Comparison of ENCODE assay signal across 8 cellular contexts in genomic region chr10:62374862-62375710, GRCh38. TPM values are rescaled to one million over a fixed set of nuclear protein-coding genes. Genes with fewer than 3 reads are reported as not detected.
DNase-seq lines count a peak whose midpoint lies in the region; ATAC-seq and TF ChIP-seq lines count a peak whose summit lies in the region.

No MANE protein-coding gene starts in this region.

- no peaks in the 10 kb centered on the region for H3K9me2 ChIP-seq in Loucy (replicated peaks; ENCODE audit: low read depth, low read length)

- H3K36me3 Mint-ChIP-seq in neural crest cell (ENCODE audit: low read depth), result no peaks in the 10 kb centered on the region

- H3K27ac Mint-ChIP-seq in neural crest cell (ENCODE audit: unreplicated experiment), result no peak overlapping the region

- no peak overlapping the region for H3K9ac ChIP-seq in Loucy (ENCODE audit: low read depth, low read length, poor library complexity, severe bottlenecking)

- H3F3A ChIP-seq in Loucy (ENCODE audit: low read depth), result 0 out of 2 replicates have a peak, but pooled peaks cover 2% of the 10 kb centered on the region

- intact Hi-C loops in dorsolateral prefrontal cortex (cut with DNase I), result loop anchor here (5.0 to 10.0 kb wide), 6 partner anchors 60 to 470 kb away; partner anchors contain the start of genes ARID5B (in 2 of the 2), ADO (in 1 of the 2) and RTKN2 (in 1 of the 2)

- no peaks in the 10 kb centered on the region for H3K9me3 ChIP-seq in Loucy (ENCODE audit: insufficient read depth, low read depth, low read length)

- TF ChIP-seq CTCF in Loucy (conservative IDR thresholded peaks at IDR 0.05; ENCODE audit: low read length) (no peak), dorsolateral prefrontal cortex (IDR thresholded peaks at IDR 0.05 in 54 of 56, conservative IDR thresholded peaks at IDR 0.05 in 2 of 56; ENCODE audit: low read depth in 1 of 56, partially characterized antibody in 56 of 56) (peak in 1 of 56 donors; percentile 2), neural crest cell (conservative IDR thresholded peaks at IDR 0.05) (peak; percentile 24)

- H3K4me1 ChIP-seq in Loucy (ENCODE audit: insufficient read depth, low read length, poor library complexity, severe bottlenecking), result peaks cover 15% of the 10 kb centered on the region

- H3K27ac ChIP-seq in dorsolateral prefrontal cortex, result peak overlapping the region; percentile 58 to 99 (median 96)

- peaks cover 9% of the 10 kb centered on the region for H3K4me1 Mint-ChIP-seq in neural crest cell

- no peaks in the 10 kb centered on the region for H3K36me3 ChIP-seq in Loucy (ENCODE audit: insufficient read depth, low read length)

- H3K27me3 ChIP-seq in Loucy (ENCODE audit: insufficient read depth, low read length, poor library complexity, severe bottlenecking), result no peaks in the 10 kb centered on the region
- no peaks in the 10 kb centered on the region for H3K27me3 ChIP-seq in dorsolateral prefrontal cortex

- no peaks in the 10 kb centered on the region for H3K9me3 Mint-ChIP-seq in neural crest cell

- in situ Hi-C loops in Caki2 (cut with HindIII; ENCODE audit: low pct_unique_long_range_greater_than_20kb, low sequenced_read_pairs), result no loop called here

- H3K4me3 ChIP-seq in Loucy (ENCODE audit: low read length, poor library complexity, severe bottlenecking) (peak overlapping the region; percentile 76), dorsolateral prefrontal cortex (peak overlapping the region; percentile 42 to 86 (median 76))

- peak overlapping the region; percentile 86 for H3K4me3 Mint-ChIP-seq in neural crest cell

- no peaks in the 10 kb centered on the region for H4K20me1 ChIP-seq in Loucy (ENCODE audit: insufficient read depth, low read length, poor library complexity, severe bottlenecking)

- H3K27me3 Mint-ChIP-seq in neural crest cell (ENCODE audit: low read depth), result peaks cover 27% of the 10 kb centered on the region

- peak overlapping the region; percentile 81 for H3K4me2 ChIP-seq in Loucy (ENCODE audit: low read depth, low read length, poor library complexity, severe bottlenecking)

- no peak for ATAC-seq in GM18870 (IDR thresholded peaks at IDR 0.05; ENCODE audit: unreplicated experiment)
- no peak for ATAC-seq in GM18517 (IDR thresholded peaks at IDR 0.05; ENCODE audit: unreplicated experiment)

- no peaks in the 10 kb centered on the region for H3K79me2 ChIP-seq in Loucy (ENCODE audit: insufficient read depth, low read length)

- DNase-seq in Caki2 (ENCODE audit: low read depth), result peak; percentile 21
- peak in 1 of 10 donors; percentile 16 for DNase-seq in dorsolateral prefrontal cortex
- DNase-seq in neural crest cell (ENCODE audit: low read depth, low spot score), result no peak
- DNase-seq in UCSD-AML1 (lab: John Stamatoyannopoulos, UW; ENCODE audit: unreplicated experiment), result no peak
- DNase-seq in GOT3 (lab: John Stamatoyannopoulos, UW), result no peak

- peak overlapping the region; percentile 87; the same call in 1 of the 2 replicates for H2AFZ ChIP-seq in Loucy (ENCODE audit: low read length)

RNA-seq across cellular contexts. Expression of gene ZNF365, which starts 0.9 kb away (rescaled TPM):
- total RNA-seq in Caki2 (2014; rRNA removed; shearing (Covaris generic); ENCODE audit: low replicate concordance), result 3.4 and 10.1 TPM in 2 replicates
- total RNA-seq in dorsolateral prefrontal cortex (100 to 1,000 TPM in 105 of 120 experiments, 10 to 100 TPM in 15; 50.7 to 183 (median 129) TPM), neural crest cell (1.0 and 1.1 TPM in 2 replicates)
